Comparison of ENCODE assay signal across 8 cellular contexts in the genomic region with DNA sequence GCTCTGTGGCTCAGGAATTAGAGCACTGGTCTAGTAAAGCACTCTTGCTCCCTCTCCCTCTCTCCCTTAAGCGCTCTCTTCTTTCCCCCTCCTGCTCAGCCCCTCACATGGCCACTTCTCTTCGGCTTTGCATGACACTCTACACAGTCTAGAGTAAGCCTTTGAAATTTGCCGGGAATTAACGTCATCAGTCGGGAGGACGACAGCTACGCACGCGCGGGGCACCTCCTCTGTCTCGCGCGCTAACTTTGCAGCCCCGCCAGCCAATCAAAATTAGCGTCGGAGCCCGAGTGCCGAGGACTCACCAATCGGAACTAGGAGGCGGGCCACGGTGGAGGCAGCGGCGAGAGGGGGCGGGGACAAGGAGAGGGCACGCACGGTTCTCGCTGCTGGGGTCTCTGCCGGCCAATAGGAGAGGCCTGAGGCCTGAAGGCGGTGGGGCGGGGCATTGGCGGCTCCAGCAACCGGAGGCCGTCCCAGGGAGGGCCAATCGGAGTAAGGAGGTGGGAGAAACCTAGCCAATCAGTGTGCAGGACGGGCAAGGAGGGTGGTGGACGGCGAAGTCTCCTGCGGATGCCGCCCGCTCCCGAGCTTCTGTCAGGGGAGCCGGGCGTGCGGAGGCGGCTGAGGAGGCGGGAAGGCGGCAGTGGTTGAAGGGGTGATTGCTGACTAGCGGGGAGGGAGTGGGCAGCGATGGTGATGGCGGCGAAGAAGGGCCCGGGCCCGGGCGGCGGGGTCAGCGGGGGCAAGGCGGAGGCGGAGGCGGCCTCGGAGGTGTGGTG. TPM values are rescaled to one million over a fixed set of nuclear protein-coding genes. Genes with fewer than 3 reads are reported as not detected.
A peak's percentile ranks its signal among the peaks of the same experiment; 100 is the strongest.
DNase-seq lines count a peak whose midpoint lies in the region; ATAC-seq and TF ChIP-seq lines count a peak whose summit lies in the region.

A gene with protein sequence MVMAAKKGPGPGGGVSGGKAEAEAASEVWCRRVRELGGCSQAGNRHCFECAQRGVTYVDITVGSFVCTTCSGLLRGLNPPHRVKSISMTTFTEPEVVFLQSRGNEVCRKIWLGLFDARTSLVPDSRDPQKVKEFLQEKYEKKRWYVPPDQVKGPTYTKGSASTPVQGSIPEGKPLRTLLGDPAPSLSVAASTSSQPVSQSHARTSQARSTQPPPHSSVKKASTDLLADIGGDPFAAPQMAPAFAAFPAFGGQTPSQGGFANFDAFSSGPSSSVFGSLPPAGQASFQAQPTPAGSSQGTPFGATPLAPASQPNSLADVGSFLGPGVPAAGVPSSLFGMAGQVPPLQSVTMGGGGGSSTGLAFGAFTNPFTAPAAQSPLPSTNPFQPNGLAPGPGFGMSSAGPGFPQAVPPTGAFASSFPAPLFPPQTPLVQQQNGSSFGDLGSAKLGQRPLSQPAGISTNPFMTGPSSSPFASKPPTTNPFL (plus strand): TSS at position 550 of the 782 bp plus-strand sequence. CDS start 144 bp downstream, at position 694.

- peaks cover 0 to 34% of the 10 kb centered on the region in 2 donors for H3K4me1 ChIP-seq in left lung

- H3K27me3 ChIP-seq in left lung, result no peaks in the 10 kb centered on the region

- H3K27ac ChIP-seq in C4-2B (peak within 1 kb of the TSS; percentile 82), left lung (peak within 1 kb of the TSS; percentile 37 to 75)

- ATAC-seq in GM19395 (IDR thresholded peaks at IDR 0.05; ENCODE audit: unreplicated experiment) (peak; percentile 93), HG03565 (IDR thresholded peaks at IDR 0.05; ENCODE audit: unreplicated experiment) (peak; percentile 84), left lung (peak; percentile 98)

- no peak for TF ChIP-seq CTCF in C4-2B (conservative IDR thresholded peaks at IDR 0.05)
- TF ChIP-seq CTCF in left lung (IDR thresholded peaks at IDR 0.05), result no peak

- H3K36me3 ChIP-seq in left lung, result no peaks in the 10 kb centered on the region

- intact Hi-C loops in left lung (cut with DNase I), result no loop called here

- no peaks in the 10 kb centered on the region for H3K9me3 ChIP-seq in left lung

- H3K4me3 ChIP-seq in left lung, result peak within 1 kb of the TSS; percentile 55 to 89

- DNase-seq in NCI-H774 (lab: John Stamatoyannopoulos, UW) (peak; percentile 99), dermis blood vessel endothelial cell (peak; percentile 100), left lung (peak; percentile 99 to 100)
- peak; percentile 100 for DNase-seq in activated CD4-positive, alpha-beta T cell treated with anti-CD3 and anti-CD28 coated beads, Interleukin-2, amount 50 U/mL, for 4 hours
- peak; percentile 100 for DNase-seq in stimulated activated CD4-positive, alpha-beta T cell treated with anti-CD3 and anti-CD28 coated beads, Interleukin-2, amount 100 ng/mL, for 48 hours

RNA-seq across cellular contexts. Expression of the gene that starts here (rescaled TPM):
- total RNA-seq in dermis blood vessel endothelial cell (49.5 and 62.2 TPM in 2 replicates), left lung (10 to 100 TPM; 28.6 to 34.9 TPM)

Comparison
In these comparisons a context has a peak if more than half of its experiments do, and no peak if none do; other contexts are left out.
1. Peak in every context shown above with its lines: DNase-seq, ATAC-seq, H3K4me3 ChIP-seq and H3K27ac ChIP-seq.